Comparison of ENCODE assay signal across 1 cellular context in genomic region chr9:133653638-133654037, GRCh38.
TF ChIP-seq lines count a peak whose summit lies in the region.

No MANE protein-coding gene starts in this region.

TF ChIP-seq in K562, 482 proteins besides CTCF, POLR2A, EP300 and RAD21 (continued from another document):
- TF ChIP-seq E2F8 (IDR thresholded peaks at IDR 0.05; ENCODE audit: low read depth, partially characterized antibody), result no peak
